9 cellular contexts compared by ENCODE assay signal in genomic region chr19:4709440-4710280, GRCh38. TPM values are rescaled to one million over a fixed set of nuclear protein-coding genes. Genes with fewer than 3 reads are reported as not detected.
A peak's percentile ranks its signal among the peaks of the same experiment; 100 is the strongest.
DNase-seq lines count a peak whose midpoint lies in the region; ATAC-seq and TF ChIP-seq lines count a peak whose summit lies in the region.
"Had no signal": no experiment of that assay in that cellular context is flagged by ENCODE, and none has a peak within 500 bp of the region (broad histone marks: within the 10 kb centered on the region; RNA-seq: fewer than 3 reads in every experiment).

No MANE protein-coding gene starts in this region.

- TF ChIP-seq POLR2A in spleen (IDR thresholded peaks at IDR 0.05) = no peak

- no peaks in the 10 kb centered on the region for H3K27me3 Mint-ChIP-seq in activated naive CD8-positive, alpha-beta T cell treated with anti-CD3 and anti-CD28 coated beads, Interleukin-2, amount 50 U/mL, for 24 hours

- H3K36me3 ChIP-seq in KMS-11 (ENCODE audit: insufficient read depth) (no peaks in the 10 kb centered on the region), spleen (peaks cover 5 to 99% (median 68%) of the 10 kb centered on the region in 6 donors)

- H3K27me3 ChIP-seq in KMS-11 (ENCODE audit: insufficient read depth, low read depth) = no peaks in the 10 kb centered on the region
- no peaks in the 10 kb centered on the region for H3K27me3 ChIP-seq in right cardiac atrium (ENCODE audit: control insufficient read depth, insufficient read depth)
- no peaks in the 10 kb centered on the region for H3K27me3 ChIP-seq in spleen (replicated peaks in 1 of 7)

- H3K36me3 Mint-ChIP-seq in activated naive CD8-positive, alpha-beta T cell treated with anti-CD3 and anti-CD28 coated beads, Interleukin-2, amount 50 U/mL, for 24 hours (ENCODE audit: low read depth) = peaks cover 19% of the 10 kb centered on the region

- intact Hi-C loops in right cardiac atrium (cut with DNase I) (no loop called here), spleen (cut with DNase I; ENCODE audit: low total_unique reads) (no loop called here)

- TF ChIP-seq CTCF in KMS-11 (conservative IDR thresholded peaks at IDR 0.05; ENCODE audit: low read depth, low read length) (no peak), spleen (IDR thresholded peaks at IDR 0.05 in 8 of 11, conservative IDR thresholded peaks at IDR 0.05 in 3 of 11) (no peak)

- H3K4me3 ChIP-seq in KMS-11 (IDR thresholded peaks at IDR 0.05; ENCODE audit: insufficient read depth, low read depth, low read length) (no peak overlapping the region), right cardiac atrium (ENCODE audit: low read length) (no peak overlapping the region), spleen (peak overlapping the region in 1 of 8 donors; percentile 25)

- H3K27ac ChIP-seq in KMS-11 (peak overlapping the region; percentile 29), right cardiac atrium (ENCODE audit: low read length) (peak overlapping the region; percentile 6), spleen (peak overlapping the region; percentile 39 to 85 (median 70))
- H3K27ac ChIP-seq: parathyroid adenoma had no signal

- DNase-seq in activated naive CD8-positive, alpha-beta T cell treated with anti-CD3 and anti-CD28 coated beads, Interleukin-2, amount 50 U/mL, for 24 hours = no peak
- DNase-seq in right cardiac atrium (peak in 2 of 3 donors; percentile 47 to 57), spleen (no peak), ecto neural progenitor cell (ENCODE audit: low spot score) (no peak), HT-29 (ENCODE audit: low spot score) (no peak), ACHN (no peak)
- DNase-seq: NCI-H2081 had no signal

- H3K27ac Mint-ChIP-seq in activated naive CD8-positive, alpha-beta T cell treated with anti-CD3 and anti-CD28 coated beads, Interleukin-2, amount 50 U/mL, for 24 hours = peak overlapping the region; percentile 59

- in situ Hi-C loops in ACHN (cut with HindIII; ENCODE audit: low pct_ligation_motif_present, low pct_unique_long_range_greater_than_20kb, low sequenced_read_pairs) = no loop called here

- ATAC-seq in activated naive CD8-positive, alpha-beta T cell treated with anti-CD3 and anti-CD28 coated beads, Interleukin-2, amount 50 U/mL, for 24 hours = no peak
- peak in 1 of 2 donors; percentile 15 for ATAC-seq in right cardiac atrium

- H3K9me3 ChIP-seq in right cardiac atrium (ENCODE audit: control insufficient read depth, low read length) = no peaks in the 10 kb centered on the region
- no peaks in the 10 kb centered on the region for H3K9me3 ChIP-seq in spleen

- H3K4me3 Mint-ChIP-seq in activated naive CD8-positive, alpha-beta T cell treated with anti-CD3 and anti-CD28 coated beads, Interleukin-2, amount 50 U/mL, for 24 hours = no peak overlapping the region

- H3K9me3 Mint-ChIP-seq in activated naive CD8-positive, alpha-beta T cell treated with anti-CD3 and anti-CD28 coated beads, Interleukin-2, amount 50 U/mL, for 24 hours = no peaks in the 10 kb centered on the region

- no peaks in the 10 kb centered on the region for H4K20me1 ChIP-seq in KMS-11 (ENCODE audit: insufficient read depth)

- 75% methylated on average over 20 of the region's 20 CpGs for WGBS in right cardiac atrium
- 64 to 83% (median 75%) methylated on average over 16 to 20 of the region's 20 CpGs for WGBS in spleen, 5 donors

- peak overlapping the region; percentile 50; the same call in 1 of the 2 replicates for H3K4me2 ChIP-seq in KMS-11

- H3K4me1 ChIP-seq in KMS-11 (ENCODE audit: low read depth, poor library complexity, severe bottlenecking) (peaks cover 27% of the 10 kb centered on the region), right cardiac atrium (ENCODE audit: control insufficient read depth, insufficient read depth, low read length) (peaks cover 6% of the 10 kb centered on the region), spleen (peaks cover 11 to 55% (median 38%) of the 10 kb centered on the region in 6 donors)
- H3K4me1 ChIP-seq: parathyroid adenoma had no signal

- no peak overlapping the region for H2AFZ ChIP-seq in KMS-11 (ENCODE audit: low read depth)
- H2AFZ ChIP-seq: parathyroid adenoma had no signal

- peaks cover 9% of the 10 kb centered on the region for H3K4me1 Mint-ChIP-seq in activated naive CD8-positive, alpha-beta T cell treated with anti-CD3 and anti-CD28 coated beads, Interleukin-2, amount 50 U/mL, for 24 hours

- H3K9ac ChIP-seq in KMS-11 = no peak overlapping the region
- H3K9ac ChIP-seq: parathyroid adenoma had no signal

- no peaks in the 10 kb centered on the region for H3K79me2 ChIP-seq in KMS-11 (ENCODE audit: insufficient read depth, low read depth)

RNA-seq across cellular contexts. Expression of gene DPP9, which starts 14.0 kb away (rescaled TPM):
- 10 to 100 TPM; 35.1 to 43.9 (median 36.9) TPM for total RNA-seq in right cardiac atrium
- polyA plus RNA-seq in right cardiac atrium = 27.0 TPM
- 10 to 100 TPM; 47.4 to 89.9 (median 69.7) TPM for total RNA-seq in spleen
- 10 to 100 TPM; 22.8 to 44.8 (median 28.8) TPM for polyA plus RNA-seq in spleen
- total RNA-seq in HT-29 (2014; rRNA removed; shearing (Covaris generic)) = 72.8 and 74.3 TPM in 2 replicates

RNA-seq across cellular contexts. Expression of gene MYDGF, which starts 39.5 kb away (rescaled TPM):
- total RNA-seq in right cardiac atrium (10 to 100 TPM; 21.7 to 47.0 (median 31.5) TPM), spleen (100 to 1,000 TPM in 1 of 7 donors, 10 to 100 TPM in 6; 39.7 to 100 (median 66.3) TPM)
- polyA plus RNA-seq in right cardiac atrium (48.2 TPM), spleen (10 to 100 TPM; 39.0 to 72.5 (median 62.6) TPM)
- total RNA-seq in HT-29 (2014; rRNA removed; shearing (Covaris generic)) = 139 and 152 TPM in 2 replicates

Comparison
In these comparisons a context has a peak if more than half of its experiments do, and no peak if none do; other contexts are left out.
1. H3K27ac ChIP-seq: peak in every context shown above with its lines; median percentile 70 in spleen; 29 in KMS-11; 6 in right cardiac atrium.
2. DNase-seq: peak in right cardiac atrium (2 of 3); none in activated naive CD8-positive, alpha-beta T cell treated with anti-CD3 and anti-CD28 coated beads, Interleukin-2, amount 50 U/mL, for 24 hours (single experiment), spleen (single experiment), ecto neural progenitor cell (single experiment), HT-29 (single experiment) and ACHN (single experiment).